ENCODE assay signal across 1 cellular context in genomic region chr2:47239119-47239969, GRCh38.
TF ChIP-seq lines count a peak whose summit lies in the region.

No MANE protein-coding gene starts in this region.

TF ChIP-seq in WTC11, 78 proteins besides CTCF, POLR2A, EP300 and RAD21 (continued from another document):
- no peak for TF ChIP-seq PRDM15 (CRISPR knock-in tag; IDR thresholded peaks at IDR 0.05)
- no peak for TF ChIP-seq ZNF423 (CRISPR knock-in tag; IDR thresholded peaks at IDR 0.05)
- no peak for TF ChIP-seq FOXP1 (CRISPR knock-in tag; IDR thresholded peaks at IDR 0.05; ENCODE audit: borderline replicate concordance)
- no peak for TF ChIP-seq ZNF532 (CRISPR knock-in tag; IDR thresholded peaks at IDR 0.05; ENCODE audit: borderline replicate concordance)
- no peak for TF ChIP-seq USF2 (CRISPR knock-in tag; IDR thresholded peaks at IDR 0.05)
